13 cellular contexts compared by ENCODE assay signal in the genomic region with DNA sequence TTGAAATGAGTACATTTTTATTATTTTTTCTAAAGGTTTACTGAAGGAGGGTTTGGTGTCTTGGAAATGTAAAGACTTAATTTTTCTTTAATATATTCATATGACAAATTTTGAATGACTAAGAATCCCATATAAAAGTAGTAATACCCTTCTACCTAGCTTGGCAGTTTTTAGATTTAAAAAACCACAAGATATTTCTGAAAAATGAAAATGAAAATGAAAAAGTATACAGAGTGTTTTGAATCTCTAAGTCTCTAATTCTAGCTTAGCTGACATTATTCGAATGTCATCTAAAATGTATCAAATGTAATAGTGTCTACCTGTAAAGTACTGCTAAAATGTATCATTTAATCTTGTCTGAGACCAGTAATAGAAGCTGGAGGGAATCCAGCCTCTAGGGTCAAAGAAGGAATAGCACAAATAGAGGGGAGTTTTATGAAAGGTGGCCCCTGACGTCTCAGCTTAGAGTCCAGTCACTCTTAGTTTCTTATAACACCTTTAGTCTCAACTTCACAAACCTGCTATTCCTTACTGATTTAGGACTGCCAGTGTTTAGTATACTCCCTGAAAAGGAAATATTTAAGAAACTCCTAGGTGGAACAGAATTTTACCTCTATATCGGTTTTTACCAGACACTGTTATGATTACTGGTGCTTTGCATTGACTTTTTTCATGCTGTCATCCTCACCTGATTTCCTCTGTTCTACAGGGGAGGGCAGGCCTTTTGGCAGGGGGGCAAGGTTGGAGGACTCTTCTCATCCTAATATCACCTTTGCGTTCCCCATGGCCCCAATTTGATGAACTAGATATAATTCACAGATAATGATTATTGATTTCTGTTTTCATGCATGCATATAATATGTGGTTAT. TPM values are rescaled to one million over a fixed set of nuclear protein-coding genes. Genes with fewer than 3 reads are reported as not detected.
DNase-seq lines count a peak whose midpoint lies in the region; ATAC-seq and TF ChIP-seq lines count a peak whose summit lies in the region.
"Had no signal": no experiment of that assay in that cellular context is flagged by ENCODE, and none has a peak within 500 bp of the region (broad histone marks: within the 10 kb centered on the region; RNA-seq: fewer than 3 reads in every experiment).

No MANE protein-coding gene starts in this region.

- no peak overlapping the region for H2BK15ac ChIP-seq in mesenchymal stem cell (ENCODE audit: low read depth, poor library complexity, severe bottlenecking)

- no peaks in the 10 kb centered on the region for H3K9me3 ChIP-seq in mesenchymal stem cell (ENCODE audit: control insufficient read depth, low read length)
- H3K9me3 ChIP-seq: BLaER1 treated with 17β-estradiol and CSF1 and Interleukin-3, amounts not matched to agents 10 nM and 100 nM; tibial nerve had no signal

- H3K36me3 ChIP-seq in mesenchymal stem cell (ENCODE audit: control insufficient read depth in 1 of 2, insufficient read depth in 2 of 2, low read depth in 1 of 2, low read length in 2 of 2), result no peaks in the 10 kb centered on the region
- H3K36me3 ChIP-seq: BLaER1 treated with 17β-estradiol and CSF1 and Interleukin-3, amounts not matched to agents 10 nM and 100 nM; tibial nerve had no signal

- no peak overlapping the region for H2BK12ac ChIP-seq in mesenchymal stem cell (ENCODE audit: low read length in 2 of 2)

- TF ChIP-seq CTCF in GM10248 (IDR thresholded peaks at IDR 0.05; ENCODE audit: control extremely low read depth, extremely low read depth, low read depth, missing control alignments), result no peak

- H3K18ac ChIP-seq in mesenchymal stem cell (ENCODE audit: low read depth in 1 of 2, low read length in 2 of 2), result no peak overlapping the region

- H3K4me3 ChIP-seq in mesenchymal stem cell (ENCODE audit: insufficient read depth in 1 of 2, low read depth in 1 of 2, low read length in 2 of 2), result no peak overlapping the region
- H3K4me3 ChIP-seq: BLaER1 treated with 17β-estradiol and CSF1 and Interleukin-3, amounts not matched to agents 10 nM and 100 nM; tibial nerve had no signal

- POLR2A ChIA-PET in GM10248 (lab: Yijun Ruan, JAX), result no interaction called here

- no peaks in the 10 kb centered on the region for H3K4me1 ChIP-seq in mesenchymal stem cell (ENCODE audit: control insufficient read depth, insufficient read depth, low read depth, low read length)
- H3K4me1 ChIP-seq: tibial nerve had no signal

- no peak overlapping the region for H4K8ac ChIP-seq in mesenchymal stem cell (ENCODE audit: low read length)

- no peak overlapping the region for H3K4me2 ChIP-seq in mesenchymal stem cell (ENCODE audit: low read length, poor library complexity, severe bottlenecking)
- H3K4me2 ChIP-seq: BLaER1 treated with 17β-estradiol and CSF1 and Interleukin-3, amounts not matched to agents 10 nM and 100 nM had no signal

- DNase-seq in GM10248 (ENCODE audit: extremely low spot score) (peak; percentile 23), OCI-M1 (lab: John Stamatoyannopoulos, UW) (no peak), SW480 (ENCODE audit: low spot score) (no peak), inferior parietal cortex (ENCODE audit: extremely low spot score) (no peak), mesenchymal stem cell (no peak)
- DNase-seq: NCI-H446 treated with DMSO at 0.1 percent for 48 hours; stimulated activated CD4-positive, alpha-beta T cell treated with anti-CD3 and anti-CD28 coated beads, Interleukin-4, amount 100 ng/mL, for 4 hours; T-helper 17 cell had no signal

- H3K23ac ChIP-seq in mesenchymal stem cell (ENCODE audit: low read length in 2 of 2), result no peak overlapping the region

- H3K14ac ChIP-seq in mesenchymal stem cell (ENCODE audit: low read length in 2 of 2), result no peak overlapping the region

- H3K4ac ChIP-seq in mesenchymal stem cell (ENCODE audit: low read depth in 1 of 2, low read length in 2 of 2), result no peak overlapping the region

- no peak overlapping the region for H2BK5ac ChIP-seq in mesenchymal stem cell (ENCODE audit: low read depth, low read length, poor library complexity, severe bottlenecking)

- H3K27me3 ChIP-seq in mesenchymal stem cell (ENCODE audit: control insufficient read depth in 1 of 2, insufficient read depth in 1 of 2, low read length in 2 of 2), result no peaks in the 10 kb centered on the region
- H3K27me3 ChIP-seq: BLaER1 treated with 17β-estradiol and CSF1 and Interleukin-3, amounts not matched to agents 10 nM and 100 nM; tibial nerve had no signal

- no peaks in the 10 kb centered on the region for H3K79me1 ChIP-seq in mesenchymal stem cell (replicated peaks; ENCODE audit: low read length, poor library complexity, severe bottlenecking)

- H4K91ac ChIP-seq in mesenchymal stem cell (ENCODE audit: low read length), result no peak overlapping the region

- no peak overlapping the region for H3K9ac ChIP-seq in mesenchymal stem cell (ENCODE audit: low read length)
- H3K9ac ChIP-seq: BLaER1 treated with 17β-estradiol and CSF1 and Interleukin-3, amounts not matched to agents 10 nM and 100 nM had no signal

- no peak overlapping the region for H2BK120ac ChIP-seq in mesenchymal stem cell (ENCODE audit: low read depth, low read length)

- CTCF ChIA-PET in GM10248 (lab: Yijun Ruan, JAX), result interaction anchor here (0.9 to 2.3 kb wide), 7 partner anchors 11 to 204 kb away, joined by 3 to 11 read pairs (median 3); no protein-coding TSS in a partner anchor

- no peak overlapping the region for H3K27ac ChIP-seq in mesenchymal stem cell (ENCODE audit: low read length, poor library complexity, severe bottlenecking)
- H3K27ac ChIP-seq: BLaER1 treated with 17β-estradiol and CSF1 and Interleukin-3, amounts not matched to agents 10 nM and 100 nM; tibial nerve had no signal

- H2AK5ac ChIP-seq in mesenchymal stem cell (ENCODE audit: low read length, severe bottlenecking), result no peak overlapping the region

- WGBS in mesenchymal stem cell, result no CpG with 5 or more reads among the region's 4 CpGs

- no peak overlapping the region for H2AFZ ChIP-seq in mesenchymal stem cell (ENCODE audit: low read depth, low read length)

- ATAC-seq in GM19035 (IDR thresholded peaks at IDR 0.05; ENCODE audit: unreplicated experiment), result peak; percentile 81
- ATAC-seq in HG02678 (IDR thresholded peaks at IDR 0.05; ENCODE audit: unreplicated experiment), result peak; percentile 86
- ATAC-seq in HG03469 (IDR thresholded peaks at IDR 0.05; ENCODE audit: unreplicated experiment), result peak; percentile 62
- ATAC-seq: T-helper 17 cell had no signal

RNA-seq across cellular contexts. Expression of a gene that starts 16.2 kb away (rescaled TPM):
- polyA plus RNA-seq in mesenchymal stem cell (2013, experiment 1 of 2), result 0.10 TPM
- 0.12 TPM for polyA plus RNA-seq in mesenchymal stem cell (2013, experiment 2 of 2)
